10 cellular contexts compared by ENCODE assay signal in the genomic region with DNA sequence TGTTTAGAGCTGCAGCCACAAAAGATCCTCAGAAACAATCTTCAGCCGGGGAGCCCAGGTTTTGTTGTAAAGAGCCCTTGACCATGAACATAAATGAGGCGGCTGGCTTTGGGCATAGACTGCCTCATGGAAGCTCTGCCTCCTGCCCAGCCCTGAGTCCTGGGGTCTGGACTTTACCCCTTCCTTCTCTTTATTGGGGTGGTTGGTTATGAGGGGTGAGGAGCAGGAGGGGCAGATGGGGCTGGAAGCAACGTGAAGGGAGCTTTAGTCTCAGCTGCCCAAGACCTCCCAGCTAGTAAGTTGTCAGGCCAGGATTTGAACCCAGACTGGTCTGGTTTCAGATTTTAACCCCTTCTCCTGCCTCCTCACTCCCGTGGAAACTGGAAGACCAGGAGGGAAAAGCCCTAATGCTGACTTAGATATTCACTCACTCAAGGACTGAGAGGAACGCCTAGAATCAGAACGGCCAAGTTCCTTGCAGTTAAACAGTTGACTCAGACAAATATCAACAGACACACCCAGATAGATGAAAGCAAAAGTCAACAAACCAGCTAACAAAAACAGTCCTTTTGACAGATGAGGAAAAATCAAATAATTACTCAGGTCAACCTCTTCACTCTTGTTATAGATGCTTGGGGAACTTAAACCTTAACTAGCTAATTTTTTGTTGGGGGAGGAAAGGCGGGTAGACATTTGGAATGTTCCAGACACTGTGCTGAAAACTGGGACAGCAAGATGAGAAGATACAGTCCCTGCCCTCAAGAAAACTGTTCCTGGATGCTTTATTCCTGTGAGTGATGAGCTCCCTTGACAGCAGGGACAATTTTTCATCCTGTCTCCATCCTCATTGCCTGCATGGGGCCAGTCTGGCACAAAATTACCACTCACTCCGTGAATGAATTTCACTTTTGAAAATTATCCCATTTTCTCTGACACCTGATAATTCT. TPM values are rescaled to one million over a fixed set of nuclear protein-coding genes. Genes with fewer than 3 reads are reported as not detected.
DNase-seq lines count a peak whose midpoint lies in the region; FAIRE-seq and TF ChIP-seq lines count a peak whose summit lies in the region.
"Had no signal": no experiment of that assay in that cellular context is flagged by ENCODE, and none has a peak within 500 bp of the region (broad histone marks: within the 10 kb centered on the region; RNA-seq: fewer than 3 reads in every experiment).

No MANE protein-coding gene starts in this region.

- BruUV-seq in endothelial cell of umbilical vein (replicated peaks; lab: Mats Ljungman, UMichigan) = no TSS peak

- no peak overlapping the region for H3K4ac ChIP-seq in trophoblast cell (ENCODE audit: low read depth, low read length)

- TF ChIP-seq CTCF in endothelial cell of umbilical vein (IDR thresholded peaks at IDR 0.05; ENCODE audit: extremely low read depth in 1 of 2, insufficient read depth in 1 of 2, low read depth in 1 of 2, low read length in 2 of 2) = no peak
- no peak for TF ChIP-seq CTCF in ovary (IDR thresholded peaks at IDR 0.05)

- H3K23ac ChIP-seq in trophoblast cell (ENCODE audit: low read length) = no peak overlapping the region

- H3K4me1 ChIP-seq in endothelial cell of umbilical vein (ENCODE audit: control insufficient read depth, extremely low read depth, insufficient read depth, low read length) (peaks cover 14% of the 10 kb centered on the region), trophoblast cell (ENCODE audit: control insufficient read depth in 1 of 2, insufficient read depth in 2 of 2, low read length in 2 of 2) (peaks cover 4 to 5% of the 10 kb centered on the region in 2 experiments), ovary (ENCODE audit: insufficient read depth) (no peaks in the 10 kb centered on the region)

- no CpG with 5 or more reads among the region's 8 CpGs for WGBS in trophoblast cell (ENCODE audit: extremely low coverage, insufficient coverage, insufficient read length)
- 50 to 55% (median 51%) methylated on average over 8 of the region's 8 CpGs for whole genome bisulfite sequencing in ovary, 3 donors

- no peak overlapping the region for H3K14ac ChIP-seq in trophoblast cell (ENCODE audit: low read length)

- H3K36me3 ChIP-seq in endothelial cell of umbilical vein (ENCODE audit: control insufficient read depth in 2 of 2, extremely low read depth in 1 of 2, insufficient read depth in 2 of 2, low read length in 2 of 2) (no peaks in the 10 kb centered on the region), trophoblast cell (ENCODE audit: control insufficient read depth in 1 of 2, insufficient read depth in 2 of 2, low read length in 2 of 2) (no peaks in the 10 kb centered on the region), ovary (no peaks in the 10 kb centered on the region)

- no peaks in the 10 kb centered on the region for H3K79me2 ChIP-seq in endothelial cell of umbilical vein (ENCODE audit: control insufficient read depth, insufficient read depth, low read length)
- no peaks in the 10 kb centered on the region for H3K79me2 ChIP-seq in trophoblast cell (ENCODE audit: control insufficient read depth, insufficient read depth, low read length, poor library complexity)

- no peaks in the 10 kb centered on the region for H4K20me1 ChIP-seq in endothelial cell of umbilical vein (replicated peaks; ENCODE audit: control insufficient read depth, extremely low read depth, insufficient read depth, low read length)

- no peaks in the 10 kb centered on the region for H3K9me1 ChIP-seq in endothelial cell of umbilical vein (replicated peaks; ENCODE audit: control insufficient read depth, extremely low read depth, insufficient read depth, low read length)

- H2AK5ac ChIP-seq in trophoblast cell (ENCODE audit: low read length) = no peak overlapping the region

- no peaks in the 10 kb centered on the region for H3K9me3 ChIP-seq in endothelial cell of umbilical vein (replicated peaks; ENCODE audit: control insufficient read depth, insufficient read depth, low read length)
- H3K9me3 ChIP-seq in trophoblast cell (ENCODE audit: insufficient read depth, low read depth, low read length) = no peaks in the 10 kb centered on the region
- H3K9me3 ChIP-seq in ovary = peaks cover 0 to 3% of the 10 kb centered on the region in 2 donors

- H2BK120ac ChIP-seq in trophoblast cell (ENCODE audit: insufficient read depth, low read length, poor library complexity) = no peak overlapping the region

- dilution Hi-C loops in endothelial cell of umbilical vein (cut with MboI; ENCODE audit: extremely low pct_ligation_motif_present, low sequenced_read_pairs) = no loop called here

- no peak overlapping the region for H3K27ac ChIP-seq in endothelial cell of umbilical vein (ENCODE audit: insufficient read depth, low read depth, low read length)
- no peak overlapping the region for H3K27ac ChIP-seq in trophoblast cell (ENCODE audit: low read depth, low read length)
- no peak overlapping the region for H3K27ac ChIP-seq in ovary

- no peak overlapping the region for H4K12ac ChIP-seq in trophoblast cell (ENCODE audit: low read depth, low read length)

- H2BK12ac ChIP-seq in trophoblast cell (ENCODE audit: low read length) = peak overlapping the region; percentile 6

- CTCF ChIA-PET in endothelial cell of umbilical vein (lab: Charles Lee) = interaction anchor here (0.6 to 2.3 kb wide), 8 partner anchors 10 to 92 kb away, joined by 3 to 14 read pairs (median 4); partner anchors contain the start of gene ARRB1

- H3K4me3 ChIP-seq in endothelial cell of umbilical vein (replicated peaks in 1 of 3; ENCODE audit: insufficient read depth in 1 of 3, low read depth in 1 of 3, low read length in 3 of 3) (no peak overlapping the region), trophoblast cell (ENCODE audit: low read depth, low read length) (no peak overlapping the region), ovary (no peak overlapping the region)

- intact Hi-C loops in endothelial cell of umbilical vein (cut with micrococcal nuclease) = no loop called here
- intact Hi-C loops in ovary (cut with DNase I) = no loop called here

- POLR2A ChIA-PET in endothelial cell of umbilical vein (lab: Charles Lee) = no interaction called here

- no peak overlapping the region for H3K18ac ChIP-seq in trophoblast cell (ENCODE audit: low read length)

- DNase-seq in DMS153 (lab: John Stamatoyannopoulos, UW) (peak; percentile 68), NCI-H146 (lab: John Stamatoyannopoulos, UW) (peak; percentile 49), endothelial cell of umbilical vein (ENCODE audit: low read depth, low spot score) (no peak), trophoblast cell (peak in 1 of 2 donors; percentile 14), NCI-H2107 treated with DMSO at 0.1 percent for 48 hours (lab: John Stamatoyannopoulos, UW; ENCODE audit: unreplicated experiment) (no peak), H54 (ENCODE audit: insufficient read length, low spot score) (no peak), activated T-cell treated with anti-CD3 and anti-CD28 coated beads for 4 hours (no peak), ovary (no peak)
- DNase-seq: activated CD8-positive, alpha-beta memory T cell treated with anti-CD3 and anti-CD28 coated beads, Interleukin-2, amount 50 U/mL, for 4 hours had no signal

- peak overlapping the region; percentile 66 for H4K8ac ChIP-seq in trophoblast cell (ENCODE audit: low read depth, low read length)

- no peak for TF ChIP-seq EP300 in ovary (IDR thresholded peaks at IDR 0.05)

- H2BK5ac ChIP-seq in trophoblast cell (ENCODE audit: low read depth, low read length, poor library complexity) = no peak overlapping the region

- peak overlapping the region; percentile 34 for H2AFZ ChIP-seq in endothelial cell of umbilical vein (ENCODE audit: low read depth, low read length)
- H2AFZ ChIP-seq in trophoblast cell (ENCODE audit: insufficient read depth, low read length, poor library complexity) = no peak overlapping the region

- H4K91ac ChIP-seq in trophoblast cell (ENCODE audit: low read depth, low read length) = peak overlapping the region; percentile 51

- H3K27me3 ChIP-seq in endothelial cell of umbilical vein (ENCODE audit: control insufficient read depth in 2 of 2, insufficient read depth in 2 of 2, low read length in 2 of 2) (no peaks in the 10 kb centered on the region), trophoblast cell (ENCODE audit: insufficient read depth, low read length) (no peaks in the 10 kb centered on the region), ovary (no peaks in the 10 kb centered on the region)

- no peak overlapping the region for H3K9ac ChIP-seq in endothelial cell of umbilical vein (replicated peaks; ENCODE audit: extremely low read depth, insufficient read depth, low read length)
- no peak overlapping the region for H3K9ac ChIP-seq in trophoblast cell (ENCODE audit: low read length)

- FAIRE-seq in endothelial cell of umbilical vein (lab: Jason Lieb, UNC) (no peak), H54 (lab: Jason Lieb, UNC) (no peak)
- FAIRE-seq: keratinocyte had no signal

- TF ChIP-seq POLR2A in endothelial cell of umbilical vein (IDR thresholded peaks at IDR 0.05; ENCODE audit: low read depth, low read length) (no peak), H54 (IDR thresholded peaks at IDR 0.05; ENCODE audit: low read depth, low read length) (no peak), ovary (IDR thresholded peaks at IDR 0.05) (no peak)

- no peak overlapping the region for H3K4me2 ChIP-seq in endothelial cell of umbilical vein (ENCODE audit: insufficient read depth, low read length)
- peak overlapping the region; percentile 13 for H3K4me2 ChIP-seq in trophoblast cell (ENCODE audit: low read length)

- peaks cover 2% of the 10 kb centered on the region for H3K79me1 ChIP-seq in trophoblast cell (ENCODE audit: low read length)

RNA-seq across cellular contexts. Expression of gene ARRB1, which starts 20.7 kb away (rescaled TPM):
- total RNA-seq in endothelial cell of umbilical vein = 63.9 and 83.7 TPM in 2 replicates
- polyA plus RNA-seq in endothelial cell of umbilical vein = 76.6 and 92.6 TPM in 2 replicates
- 95.5 and 102 TPM in 2 replicates for polyA plus RNA-seq in endothelial cell of umbilical vein (2011; cell fraction: cytosol; rRNA removed)
- 93.4 and 108 TPM in 2 replicates for polyA plus RNA-seq in endothelial cell of umbilical vein (2011; cell fraction: nucleus; rRNA removed)
- polyA plus RNA-seq in endothelial cell of umbilical vein (2012) = 41.0 and 44.6 TPM in 2 replicates
- polyA minus RNA-seq in endothelial cell of umbilical vein = 284 and 350 TPM in 2 replicates
- polyA minus RNA-seq in endothelial cell of umbilical vein (2011; cell fraction: cytosol; rRNA and poly(A)+ RNA removed) = 16.3 TPM
- 109 and 112 TPM in 2 replicates for polyA minus RNA-seq in endothelial cell of umbilical vein (2011; cell fraction: nucleus; rRNA and poly(A)+ RNA removed)
- 34.1 and 34.7 TPM in 2 replicates for polyA plus RNA-seq in trophoblast cell (2013)
- 10 to 100 TPM; 16.5 to 68.0 (median 30.6) TPM for total RNA-seq in ovary
- 10 to 100 TPM; 15.2 to 27.2 TPM for polyA plus RNA-seq in ovary

RNA-seq across cellular contexts. Expression of gene RPS3, which starts 27.1 kb away (rescaled TPM):
- total RNA-seq in endothelial cell of umbilical vein (2,836 and 2,973 TPM in 2 replicates), ovary (1,000 to 10,000 TPM; 4,127 to 7,276 (median 5,342) TPM)
- polyA plus RNA-seq in endothelial cell of umbilical vein (3,219 and 3,734 TPM in 2 replicates), ovary (1,000 to 10,000 TPM; 3,268 to 7,073 TPM)
- polyA plus RNA-seq in endothelial cell of umbilical vein (2011; cell fraction: cytosol; rRNA removed) = 3,159 and 3,916 TPM in 2 replicates
- polyA plus RNA-seq in endothelial cell of umbilical vein (2011; cell fraction: nucleus; rRNA removed) = 1,354 and 1,373 TPM in 2 replicates
- polyA plus RNA-seq in endothelial cell of umbilical vein (2012) = 4,332 and 4,658 TPM in 2 replicates
- 1,194 and 1,275 TPM in 2 replicates for polyA minus RNA-seq in endothelial cell of umbilical vein
- 1,153 TPM for polyA minus RNA-seq in endothelial cell of umbilical vein (2011; cell fraction: cytosol; rRNA and poly(A)+ RNA removed)
- 141 and 185 TPM in 2 replicates for polyA minus RNA-seq in endothelial cell of umbilical vein (2011; cell fraction: nucleus; rRNA and poly(A)+ RNA removed)
- polyA plus RNA-seq in trophoblast cell (2013) = 4,211 and 4,337 TPM in 2 replicates

Comparison
In these comparisons a context has a peak if more than half of its experiments do, and no peak if none do; other contexts are left out.
1. DNase-seq: peak in DMS153 (single experiment) and NCI-H146 (single experiment); none in endothelial cell of umbilical vein (single experiment), NCI-H2107 treated with DMSO at 0.1 percent for 48 hours (single experiment), H54 (single experiment), activated T-cell treated with anti-CD3 and anti-CD28 coated beads for 4 hours (single experiment) and ovary (0 of 5).